Comparison of ENCODE assay signal across 1 cellular context in genomic region chr1:52672946-52673345, GRCh38.
TF ChIP-seq lines count a peak whose summit lies in the region.

No MANE protein-coding gene starts in this region.

TF ChIP-seq in H1, 55 proteins besides CTCF, POLR2A, EP300 and RAD21:
- TF ChIP-seq SUZ12 (IDR thresholded peaks at IDR 0.05; ENCODE audit: low read length) (no peak), YY1 (IDR thresholded peaks at IDR 0.05; ENCODE audit: low read depth, low read length) (no peak)
